ENCODE assay signal across 8 cellular contexts in genomic region chr19:13795595-13796300, GRCh38. TPM values are rescaled to one million over a fixed set of nuclear protein-coding genes. Genes with fewer than 3 reads are reported as not detected.
DNase-seq lines count a peak whose midpoint lies in the region; ATAC-seq and TF ChIP-seq lines count a peak whose summit lies in the region.

No MANE protein-coding gene starts in this region.

- DNase-seq in WTC11 (ENCODE audit: low spot score) (peak; percentile 46), left cardiac atrium (no peak), retinal pigment epithelial cell (ENCODE audit: low read depth) (no peak), medulla oblongata (ENCODE audit: extremely low spot score) (no peak)
- DNase-seq in activated effector memory CD4-positive, alpha-beta T cell treated with anti-CD3 and anti-CD28 coated beads, Interleukin-2, amount 50 U/mL, for 16 hours, result no peak

- ATAC-seq in GM18868 (IDR thresholded peaks at IDR 0.05; ENCODE audit: unreplicated experiment) (peak; percentile 34), HG03097 (IDR thresholded peaks at IDR 0.05; ENCODE audit: low FRiP score, unreplicated experiment) (peak; percentile 37), WTC11 (peak; percentile 4), left cardiac atrium (peak; percentile 6 to 20)

- peaks cover 16% of the 10 kb centered on the region for H3K4me1 Mint-ChIP-seq in WTC11

- peak overlapping the region; percentile 96 for H3K27ac Mint-ChIP-seq in WTC11

- peaks cover 19% of the 10 kb centered on the region for H3K4me1 ChIP-seq in ACC112 (ENCODE audit: control insufficient read depth, insufficient read depth, low read length, unreplicated experiment)

- no peaks in the 10 kb centered on the region for H3K27me3 ChIP-seq in ACC112 (ENCODE audit: insufficient read depth, low read length)

- H3K4me3 ChIP-seq in ACC112 (ENCODE audit: low read depth, low read length) (peak overlapping the region; percentile 88), retinal pigment epithelial cell (ENCODE audit: low read length) (peak overlapping the region; percentile 80)

- peaks cover 5% of the 10 kb centered on the region for H3K79me2 ChIP-seq in ACC112 (ENCODE audit: control insufficient read depth, insufficient read depth, low read length, unreplicated experiment)

- H3K36me3 ChIP-seq in ACC112 (ENCODE audit: insufficient read depth, low read length), result no peaks in the 10 kb centered on the region

- 0 out of 2 replicates have a peak, but pooled peaks cover 3% of the 10 kb centered on the region for H3K36me3 Mint-ChIP-seq in WTC11

- H3K27ac ChIP-seq in ACC112 (ENCODE audit: low read depth, low read length), result peak overlapping the region; percentile 91

- H2AFZ ChIP-seq in ACC112 (ENCODE audit: low read length, unreplicated experiment), result no peak overlapping the region

- TF ChIP-seq CTCF in WTC11 (IDR thresholded peaks at IDR 0.05) (no peak), retinal pigment epithelial cell (conservative IDR thresholded peaks at IDR 0.05; ENCODE audit: low read depth, low read length) (no peak)

- peak overlapping the region; percentile 92 for H3K4me3 Mint-ChIP-seq in WTC11

- CTCF ChIA-PET in WTC11 (lab: Charles Lee), result interaction anchor here (0.5 to 4.0 kb wide), 14 partner anchors 9 to 276 kb away, joined by 3 to 28 read pairs (median 5); partner anchors contain the start of gene MISP3

- intact Hi-C loops in left cardiac atrium (cut with DNase I), result loop anchor here in 1 of 2 donors (5.0 kb wide), 1 partner anchor 37 kb away; no protein-coding TSS in a partner anchor

- POLR2A ChIA-PET in WTC11 (lab: Charles Lee), result interaction anchor here (0.6 to 3.0 kb wide), 13 partner anchors 9 to 142 kb away, joined by 3 to 19 read pairs (median 6); partner anchors contain the start of gene PODNL1

- H3K9me3 Mint-ChIP-seq in WTC11, result no peaks in the 10 kb centered on the region

- no peaks in the 10 kb centered on the region for H3K27me3 Mint-ChIP-seq in WTC11 (ENCODE audit: low read depth)

TF ChIP-seq in WTC11, 78 proteins besides CTCF, POLR2A, EP300 and RAD21:
- TF ChIP-seq NR3C1 (CRISPR knock-in tag; conservative IDR thresholded peaks at IDR 0.05; ENCODE audit: low read depth) (no peak), JUN (CRISPR knock-in tag; IDR thresholded peaks at IDR 0.05) (no peak), RELA (CRISPR knock-in tag; IDR thresholded peaks at IDR 0.05; ENCODE audit: borderline replicate concordance) (no peak)

RNA-seq across cellular contexts. Expression of gene ZSWIM4, which starts 0.5 kb away (rescaled TPM):
- total RNA-seq in WTC11 (2021), result 33.4 to 35.5 TPM (median 34.2 TPM) in 3 replicates
- total RNA-seq in left cardiac atrium, result 1 to 10 TPM; 3.4 to 7.3 TPM

RNA-seq across cellular contexts. Expression of gene C19orf53, which starts 21.5 kb away (rescaled TPM):
- 102 to 112 TPM (median 110 TPM) in 3 replicates for total RNA-seq in WTC11 (2021)
- total RNA-seq in left cardiac atrium, result 10 to 100 TPM; 82.6 to 83.2 TPM

RNA-seq across cellular contexts. Expression of gene MRI1, which starts 31.4 kb away (rescaled TPM):
- 27.9 to 29.9 TPM (median 28.1 TPM) in 3 replicates for total RNA-seq in WTC11 (2021)
- total RNA-seq in left cardiac atrium, result 10 to 100 TPM; 15.8 to 16.4 TPM
